In genomic region chr5:73490088-73490487, GRCh38 we compare ENCODE assay signal across 31 cellular contexts. TPM values are rescaled to one million over a fixed set of nuclear protein-coding genes. Genes with fewer than 3 reads are reported as not detected.
"Had no signal": no experiment of that assay in that cellular context is flagged by ENCODE, and none has a peak within 500 bp of the region (broad histone marks: within the 10 kb centered on the region; RNA-seq: fewer than 3 reads in every experiment).

No MANE protein-coding gene starts in this region.

- H3K27ac ChIP-seq: brain microvascular endothelial cell, epithelial cell of prostate, foreskin keratinocyte, gastrocnemius medialis, heart left ventricle, WERI-Rb-1 had no signal

- FAIRE-seq: astrocyte, bronchial epithelial cell, endometrium, endothelial cell of umbilical vein had no signal

- H3K4me1 ChIP-seq: foreskin keratinocyte, gastrocnemius medialis, heart left ventricle had no signal

- H3K36me3 ChIP-seq: brain microvascular endothelial cell, gastrocnemius medialis, heart left ventricle, WERI-Rb-1 had no signal

- H3K9me3 ChIP-seq: gastrocnemius medialis, heart left ventricle had no signal

- H3K4me3 ChIP-seq: gastrocnemius medialis, heart left ventricle had no signal

- ATAC-seq: activated CD4-positive, CD25-positive, alpha-beta regulatory T cell treated with anti-CD3 and anti-CD28 coated beads, Interleukin-2, amount 50 U/mL, for 24 hours; activated CD8-positive, alpha-beta T cell treated with anti-CD3 and anti-CD28 coated beads for 36 hours; activated T-cell treated with anti-CD3 and anti-CD28 coated beads, Interleukin-2, amount 50 U/mL, for 4 hours; activated T-helper 17 cell treated with anti-CD3 and anti-CD28 coated beads, Interleukin-2, amount 50 U/mL, for 72 hours; esophagus mucosa; foreskin keratinocyte; gastrocnemius medialis; heart left ventricle; T-helper 17 cell had no signal

- DNase-seq: activated B cell treated with CpG ODN at 0.5 μM for 24 hours; activated CD4-positive, alpha-beta T cell treated with anti-CD3 and anti-CD28 coated beads for 48 hours; activated CD4-positive, alpha-beta T cell treated with anti-CD3 and anti-CD28 coated beads, Interleukin-2, amount 50 U/mL, for 1 hour; activated CD4-positive, alpha-beta T cell treated with anti-CD3 and anti-CD28 coated beads, Interleukin-2, amount 50 U/mL, for 48 hours; activated CD8-positive, alpha-beta memory T cell treated with anti-CD3 and anti-CD28 coated beads for 24 hours; activated CD8-positive, alpha-beta T cell treated with anti-CD3 and anti-CD28 coated beads for 36 hours; activated effector memory CD4-positive, alpha-beta T cell treated with Interleukin-2 at 50 U/mL for 16 hours; activated gamma-delta T cell treated with Interleukin-2 at 50 U/mL for 16 hours; activated naive CD4-positive, alpha-beta T cell treated with anti-CD3 and anti-CD28 coated beads, Interleukin-2, amount 50 U/mL, for 16 hours; activated naive CD4-positive, alpha-beta T cell treated with Interleukin-2 at 50 U/mL for 16 hours; activated T-cell treated with anti-CD3 and anti-CD28 coated beads, Interleukin-2, amount 50 U/mL, for 4 hours; amniotic stem cell; anterior cingulate cortex; brain microvascular endothelial cell; effector CD8-positive, alpha-beta T cell; foreskin keratinocyte; gastrocnemius medialis; glutamatergic neuron; heart left ventricle; T-helper 1 cell; T-helper 17 cell; T1000; WERI-Rb-1 had no signal

RNA-seq across cellular contexts. Expression of gene FOXD1, which starts 41.5 kb away (rescaled TPM):
- total RNA-seq: T-helper 17 cell had no signal
